8 cellular contexts compared by ENCODE assay signal in genomic region chr1:203629509-203630082, GRCh38. TPM values are rescaled to one million over a fixed set of nuclear protein-coding genes. Genes with fewer than 3 reads are reported as not detected.
DNase-seq lines count a peak whose midpoint lies in the region; ATAC-seq and TF ChIP-seq lines count a peak whose summit lies in the region.

No MANE protein-coding gene starts in this region.

- TF ChIP-seq CTCF in HFF-Myc (IDR thresholded peaks at IDR 0.05; ENCODE audit: low read depth, low read length, missing control alignments): no peak

- DNase-seq in HFF-Myc (ENCODE audit: extremely low read depth, low read depth): no peak
- peak; percentile 7 for DNase-seq in T1000 (lab: John Stamatoyannopoulos, UW)
- DNase-seq in left lobe of liver (ENCODE audit: low spot score): peak; percentile 58
- DNase-seq in stimulated activated CD4-positive, alpha-beta T cell treated with anti-CD3 and anti-CD28 coated beads, Interleukin-4, amount 100 ng/mL, for 1 hour: peak; percentile 60
- no peak for DNase-seq in DMS 273 (lab: John Stamatoyannopoulos, UW; ENCODE audit: unreplicated experiment)
- DNase-seq in KG1 (lab: John Stamatoyannopoulos, UW): no peak

- H3K27ac ChIP-seq in cingulate gyrus (ENCODE audit: low read depth, low read length): peak overlapping the region; percentile 65

- no peak for ATAC-seq in left lobe of liver
- ATAC-seq in HG03159 (IDR thresholded peaks at IDR 0.05; ENCODE audit: unreplicated experiment): no peak

- peak overlapping the region; percentile 65 for H3K4me3 ChIP-seq in HFF-Myc (replicated peaks; ENCODE audit: low read depth, low read length)

RNA-seq across cellular contexts. Expression of gene ATP2B4, which starts 3.0 kb away (rescaled TPM):
- total RNA-seq in left lobe of liver: 9.9 TPM

Comparison
In these comparisons a context has a peak if more than half of its experiments do, and no peak if none do; other contexts are left out.
1. DNase-seq: peak in T1000 (single experiment), left lobe of liver (single experiment) and stimulated activated CD4-positive, alpha-beta T cell treated with anti-CD3 and anti-CD28 coated beads, Interleukin-4, amount 100 ng/mL, for 1 hour (single experiment); none in HFF-Myc (single experiment), DMS 273 (single experiment) and KG1 (single experiment).